Comparison of ENCODE assay signal across 8 cellular contexts in the genomic region with DNA sequence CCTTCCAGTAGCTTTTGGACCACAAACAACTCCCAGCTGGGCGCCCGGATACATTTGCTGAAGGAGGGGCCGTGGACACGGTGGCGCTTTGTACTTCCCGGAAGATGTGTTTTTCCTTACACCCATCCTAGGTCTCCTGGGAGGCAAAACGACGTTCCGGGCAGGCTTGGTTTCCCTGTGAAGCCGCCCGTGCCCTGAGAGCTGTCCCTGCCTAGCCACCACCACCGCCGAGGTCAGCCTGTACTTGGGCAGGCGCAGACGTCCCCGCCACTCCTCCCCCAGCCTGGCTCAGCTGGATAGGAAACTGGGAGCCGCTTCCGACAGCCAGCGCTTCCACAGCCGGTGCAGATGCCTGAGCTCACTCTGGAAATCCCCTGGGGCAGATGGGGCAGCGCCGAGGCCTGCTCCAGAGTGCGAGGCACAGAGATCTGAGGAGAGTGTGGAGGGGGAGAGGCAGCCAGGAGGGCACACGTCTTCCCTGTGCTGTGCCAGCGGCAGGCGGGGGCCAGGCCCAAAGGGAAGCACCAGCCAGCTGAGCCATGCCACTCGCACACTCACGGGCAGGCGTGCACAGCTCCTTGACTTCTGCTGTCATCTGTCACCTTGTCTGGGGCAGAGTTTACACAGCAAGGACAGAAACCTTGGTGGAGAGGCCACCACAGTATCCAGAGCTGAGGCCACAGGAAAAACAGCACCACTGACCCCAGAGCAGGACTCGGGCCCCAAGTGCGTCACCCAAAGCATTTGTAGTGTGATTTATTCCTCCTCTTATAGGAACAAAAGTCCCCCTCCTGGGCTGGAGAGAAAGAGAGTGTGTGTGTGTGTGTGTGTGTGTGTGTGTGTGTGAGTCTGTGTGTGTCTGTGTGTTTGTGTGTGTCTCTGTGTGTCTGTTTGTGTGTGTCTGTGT. TPM values are rescaled to one million over a fixed set of nuclear protein-coding genes. Genes with fewer than 3 reads are reported as not detected.
A peak's percentile ranks its signal among the peaks of the same experiment; 100 is the strongest.
DNase-seq lines count a peak whose midpoint lies in the region; ATAC-seq and TF ChIP-seq lines count a peak whose summit lies in the region.

No MANE protein-coding gene starts in this region.

- no peak for TF ChIP-seq CTCF in Peyer's patch (IDR thresholded peaks at IDR 0.05)
- TF ChIP-seq CTCF in tibial artery (IDR thresholded peaks at IDR 0.05): no peak

- H3K27me3 ChIP-seq in Peyer's patch (no peaks in the 10 kb centered on the region), tibial artery (no peaks in the 10 kb centered on the region)

- H3K4me1 ChIP-seq in Peyer's patch (peaks cover 0 to 56% (median 32%) of the 10 kb centered on the region in 4 donors), tibial artery (peaks cover 0 to 51% (median 41%) of the 10 kb centered on the region in 4 donors)

- no peaks in the 10 kb centered on the region for H3K27me3 Mint-ChIP-seq in activated T-cell treated with anti-CD3 and anti-CD28 coated beads, Interleukin-2, amount 50 U/mL, for 4 hours (ENCODE audit: low read depth)
- H3K27me3 Mint-ChIP-seq in effector memory CD8-positive, alpha-beta T cell: no peaks in the 10 kb centered on the region
- H3K27me3 Mint-ChIP-seq in memory B cell: no peaks in the 10 kb centered on the region

- TF ChIP-seq POLR2A in Peyer's patch (IDR thresholded peaks at IDR 0.05): no peak

- H3K27ac ChIP-seq in Peyer's patch: peak overlapping the region; percentile 51 to 97 (median 78)
- H3K27ac ChIP-seq in tibial artery: peak overlapping the region; percentile 76 to 85

- H3K4me3 ChIP-seq in Peyer's patch: peak overlapping the region; percentile 16 to 94 (median 56)
- peak overlapping the region; percentile 20 to 24 for H3K4me3 ChIP-seq in tibial artery

- no peak for ATAC-seq in activated T-cell treated with anti-CD3 and anti-CD28 coated beads, Interleukin-2, amount 50 U/mL, for 4 hours
- ATAC-seq in effector memory CD8-positive, alpha-beta T cell (replicated peaks): no peak
- ATAC-seq in memory B cell (ENCODE audit: low read depth) (peak; percentile 7), GM18868 (IDR thresholded peaks at IDR 0.05; ENCODE audit: unreplicated experiment) (no peak)

- DNase-seq in activated T-cell treated with anti-CD3 and anti-CD28 coated beads, Interleukin-2, amount 50 U/mL, for 4 hours: no peak
- no peak for DNase-seq in activated T-cell treated with anti-CD3 and anti-CD28 coated beads, Interleukin-2, amount 50 U/mL, for 1 hour
- DNase-seq in Peyer's patch: peak; percentile 44 to 80 (median 79)
- no peak for DNase-seq in effector memory CD8-positive, alpha-beta T cell
- DNase-seq in memory B cell (ENCODE audit: low spot score in 2 of 2): no peak
- DNase-seq in tibial artery: peak; percentile 72 to 93
- DNase-seq in NCI-H146 (lab: John Stamatoyannopoulos, UW): no peak

- intact Hi-C loops in tibial artery (cut with DNase I; ENCODE audit: low total_unique reads): no loop called here

- peak overlapping the region; percentile 90 for H3K4me3 Mint-ChIP-seq in activated T-cell treated with anti-CD3 and anti-CD28 coated beads, Interleukin-2, amount 50 U/mL, for 4 hours
- H3K4me3 Mint-ChIP-seq in effector memory CD8-positive, alpha-beta T cell: peak overlapping the region; percentile 85 to 95
- peak overlapping the region; percentile 100 for H3K4me3 Mint-ChIP-seq in memory B cell

- no peaks in the 10 kb centered on the region for H3K9me3 Mint-ChIP-seq in activated T-cell treated with anti-CD3 and anti-CD28 coated beads, Interleukin-2, amount 50 U/mL, for 4 hours
- no peaks in the 10 kb centered on the region for H3K9me3 Mint-ChIP-seq in effector memory CD8-positive, alpha-beta T cell
- no peaks in the 10 kb centered on the region for H3K9me3 Mint-ChIP-seq in memory B cell

- H3K36me3 ChIP-seq in Peyer's patch: no peaks in the 10 kb centered on the region
- H3K36me3 ChIP-seq in tibial artery: no peaks in the 10 kb centered on the region

- peak overlapping the region; percentile 97 to 99 for H3K27ac Mint-ChIP-seq in effector memory CD8-positive, alpha-beta T cell
- H3K27ac Mint-ChIP-seq in memory B cell: peak overlapping the region; percentile 87

- H3K36me3 Mint-ChIP-seq in activated T-cell treated with anti-CD3 and anti-CD28 coated beads, Interleukin-2, amount 50 U/mL, for 4 hours (ENCODE audit: insufficient read depth): no peaks in the 10 kb centered on the region
- peaks cover 32% of the 10 kb centered on the region for H3K36me3 Mint-ChIP-seq in effector memory CD8-positive, alpha-beta T cell (ENCODE audit: insufficient read depth)
- peaks cover 12% of the 10 kb centered on the region for H3K36me3 Mint-ChIP-seq in memory B cell

- no peaks in the 10 kb centered on the region for H3K9me3 ChIP-seq in Peyer's patch
- H3K9me3 ChIP-seq in tibial artery: no peaks in the 10 kb centered on the region

- H3K4me1 Mint-ChIP-seq in activated T-cell treated with anti-CD3 and anti-CD28 coated beads, Interleukin-2, amount 50 U/mL, for 4 hours (ENCODE audit: low read depth): peaks cover 74% of the 10 kb centered on the region
- peaks cover 75 to 79% of the 10 kb centered on the region in 2 donors for H3K4me1 Mint-ChIP-seq in effector memory CD8-positive, alpha-beta T cell (ENCODE audit: low read depth in 2 of 2)
- H3K4me1 Mint-ChIP-seq in memory B cell: peaks cover 51% of the 10 kb centered on the region

RNA-seq across cellular contexts. Expression of a gene that starts 3.0 kb away (rescaled TPM):
- total RNA-seq in activated T-cell treated with anti-CD3 and anti-CD28 coated beads, Interleukin-2, amount 50 U/mL, for 4 hours: 10 to 100 TPM; 29.5 to 37.0 (median 34.3) TPM
- 100 to 1,000 TPM in 1 of 4 donors, 10 to 100 TPM in 2, 1 to 10 TPM in 1; 8.8 to 225 (median 33.0) TPM for total RNA-seq in Peyer's patch

RNA-seq across cellular contexts. Expression of a gene that starts 30.8 kb away (rescaled TPM):
- not detected for total RNA-seq in activated T-cell treated with anti-CD3 and anti-CD28 coated beads, Interleukin-2, amount 50 U/mL, for 4 hours
- not detected for total RNA-seq in Peyer's patch

RNA-seq across cellular contexts. Expression of a gene that starts 39.3 kb away (rescaled TPM):
- not detected for total RNA-seq in activated T-cell treated with anti-CD3 and anti-CD28 coated beads, Interleukin-2, amount 50 U/mL, for 4 hours
- total RNA-seq in Peyer's patch: 10 to 100 TPM in 3 of 4 donors, 1 to 10 TPM in 1; 5.8 to 81.7 (median 11.1) TPM

RNA-seq across cellular contexts. Expression of a gene that starts 41.6 kb away (rescaled TPM):
- total RNA-seq in activated T-cell treated with anti-CD3 and anti-CD28 coated beads, Interleukin-2, amount 50 U/mL, for 4 hours: not detected
- total RNA-seq in Peyer's patch: 10 to 100 TPM in 1 of 4 donors, 1 to 10 TPM in 1, not detected in 2; 1.2 to 10.7 TPM

RNA-seq across cellular contexts. Expression of a gene that starts 45.3 kb away (rescaled TPM):
- total RNA-seq in activated T-cell treated with anti-CD3 and anti-CD28 coated beads, Interleukin-2, amount 50 U/mL, for 4 hours: 10 to 100 TPM; 43.2 to 45.1 (median 45.0) TPM
- total RNA-seq in Peyer's patch: 10 to 100 TPM; 20.5 to 75.1 (median 31.6) TPM

Comparison
In these comparisons a context has a peak if more than half of its experiments do, and no peak if none do; other contexts are left out.
1. DNase-seq: peak in Peyer's patch (3 of 3) and tibial artery (2 of 2); none in activated T-cell treated with anti-CD3 and anti-CD28 coated beads, Interleukin-2, amount 50 U/mL, for 4 hours (single experiment), activated T-cell treated with anti-CD3 and anti-CD28 coated beads, Interleukin-2, amount 50 U/mL, for 1 hour (single experiment), effector memory CD8-positive, alpha-beta T cell (0 of 3), memory B cell (0 of 2) and NCI-H146 (single experiment).
2. RNA of a gene that starts 39.3 kb away (total RNA-seq): 5.8 to 81.7 TPM in Peyer's patch; not detected in activated T-cell treated with anti-CD3 and anti-CD28 coated beads, Interleukin-2, amount 50 U/mL, for 4 hours; every median in the first group is over 4 times any median in the second.
3. Peak in every context shown above with its lines, with median percentiles within 50 percentile points of each other: H3K4me3 Mint-ChIP-seq.